Comparison of ENCODE assay signal across 9 cellular contexts in the genomic region with DNA sequence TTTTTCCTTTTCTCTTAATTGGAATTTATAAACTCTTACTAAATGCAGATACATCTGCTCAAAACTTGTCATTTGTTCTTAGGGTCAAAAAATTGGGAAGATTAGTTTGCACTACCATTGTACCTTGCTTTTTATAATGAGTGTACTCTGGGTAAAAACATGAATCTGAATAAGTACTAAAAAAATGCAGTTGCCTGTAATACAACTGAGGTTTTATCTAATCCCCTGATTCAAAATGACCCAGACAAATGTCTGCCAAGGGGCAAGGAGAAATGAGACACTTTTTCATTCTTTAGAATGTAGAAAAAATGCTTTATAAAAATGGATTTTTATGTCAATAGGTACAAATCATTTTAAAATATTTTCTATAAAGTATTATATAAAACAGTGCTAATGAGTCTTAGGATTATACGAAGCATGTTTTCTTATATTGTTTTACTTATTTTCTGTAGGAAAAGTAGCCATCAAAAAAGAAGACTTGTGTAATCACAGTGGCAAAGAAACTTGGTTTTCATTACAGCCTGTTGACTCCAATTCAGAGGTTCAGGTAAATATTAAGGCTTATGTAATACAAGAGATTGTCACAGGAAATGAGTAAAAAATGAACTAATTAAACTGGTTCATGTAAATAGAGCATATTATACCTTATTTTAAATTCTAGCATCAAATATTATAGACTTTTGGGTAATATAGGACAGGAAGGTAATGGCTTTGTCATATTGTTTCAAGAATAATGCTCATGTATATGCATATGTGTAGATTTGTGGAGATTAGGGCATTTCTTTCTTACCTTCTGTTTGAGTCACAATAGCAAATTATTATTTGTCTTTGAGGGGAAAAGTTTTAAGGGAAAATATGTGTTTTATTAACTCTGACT. TPM values are rescaled to one million over a fixed set of nuclear protein-coding genes. Genes with fewer than 3 reads are reported as not detected.
DNase-seq lines count a peak whose midpoint lies in the region; ATAC-seq and TF ChIP-seq lines count a peak whose summit lies in the region.
"Had no signal": no experiment of that assay in that cellular context is flagged by ENCODE, and none has a peak within 500 bp of the region (broad histone marks: within the 10 kb centered on the region; RNA-seq: fewer than 3 reads in every experiment).

No MANE protein-coding gene starts in this region.

- H3K27ac Mint-ChIP-seq in activated naive CD4-positive, alpha-beta T cell treated with anti-CD3 and anti-CD28 coated beads for 36 hours: peak overlapping the region; percentile 35
- H3K27ac Mint-ChIP-seq in activated naive CD8-positive, alpha-beta T cell treated with anti-CD3 and anti-CD28 coated beads for 36 hours: peak overlapping the region; percentile 88
- H3K27ac Mint-ChIP-seq in type B pancreatic cell: peak overlapping the region; percentile 52

- intact Hi-C loops in activated naive CD4-positive, alpha-beta T cell treated with anti-CD3 and anti-CD28 coated beads for 36 hours (cut with micrococcal nuclease): loop anchor here (1.0 kb wide), 3 partner anchors 13 to 30 kb away; no protein-coding TSS in a partner anchor
- intact Hi-C loops in lower lobe of right lung (cut with DNase I): no loop called here

- no peak for ATAC-seq in lower lobe of right lung
- no peak for ATAC-seq in HG02678 (IDR thresholded peaks at IDR 0.05; ENCODE audit: unreplicated experiment)

- no peaks in the 10 kb centered on the region for H3K27me3 Mint-ChIP-seq in activated naive CD4-positive, alpha-beta T cell treated with anti-CD3 and anti-CD28 coated beads for 36 hours (ENCODE audit: low read depth)
- H3K27me3 Mint-ChIP-seq in activated naive CD8-positive, alpha-beta T cell treated with anti-CD3 and anti-CD28 coated beads for 36 hours: no peaks in the 10 kb centered on the region
- no peaks in the 10 kb centered on the region for H3K27me3 Mint-ChIP-seq in type B pancreatic cell

- peak overlapping the region; percentile 51 for H3K27ac ChIP-seq in lower lobe of right lung

- peaks cover 15% of the 10 kb centered on the region for H3K36me3 Mint-ChIP-seq in activated naive CD4-positive, alpha-beta T cell treated with anti-CD3 and anti-CD28 coated beads for 36 hours (ENCODE audit: low read depth)
- peaks cover 42% of the 10 kb centered on the region for H3K36me3 Mint-ChIP-seq in activated naive CD8-positive, alpha-beta T cell treated with anti-CD3 and anti-CD28 coated beads for 36 hours
- peaks cover 6% of the 10 kb centered on the region for H3K36me3 Mint-ChIP-seq in type B pancreatic cell

- H3K4me3 ChIP-seq in lower lobe of right lung: no peak overlapping the region
- H3K4me3 ChIP-seq: dorsolateral prefrontal cortex had no signal

- no peak for DNase-seq in activated naive CD4-positive, alpha-beta T cell treated with anti-CD3 and anti-CD28 coated beads for 36 hours
- DNase-seq in activated naive CD4-positive, alpha-beta T cell treated with anti-CD3 and anti-CD28 coated beads, Interleukin-2, amount 50 U/mL, for 16 hours: no peak
- DNase-seq in activated naive CD8-positive, alpha-beta T cell treated with anti-CD3 and anti-CD28 coated beads for 36 hours: no peak
- DNase-seq in lower lobe of right lung (no peak), type B pancreatic cell (ENCODE audit: extremely low spot score, unreplicated experiment) (no peak), superior temporal gyrus (ENCODE audit: extremely low spot score) (no peak), hippocampal formation (lab: John Stamatoyannopoulos, UW) (no peak)
- DNase-seq: dorsolateral prefrontal cortex had no signal

- peaks cover 79% of the 10 kb centered on the region for H3K4me1 Mint-ChIP-seq in activated naive CD4-positive, alpha-beta T cell treated with anti-CD3 and anti-CD28 coated beads for 36 hours (ENCODE audit: low read depth)
- H3K4me1 Mint-ChIP-seq in activated naive CD8-positive, alpha-beta T cell treated with anti-CD3 and anti-CD28 coated beads for 36 hours: peaks cover 73% of the 10 kb centered on the region
- H3K4me1 Mint-ChIP-seq in type B pancreatic cell (ENCODE audit: unreplicated experiment): peaks cover 12% of the 10 kb centered on the region

- H3K4me1 ChIP-seq in lower lobe of right lung: peaks cover 39% of the 10 kb centered on the region

- H3K4me3 Mint-ChIP-seq in activated naive CD4-positive, alpha-beta T cell treated with anti-CD3 and anti-CD28 coated beads for 36 hours: no peak overlapping the region
- peak overlapping the region; percentile 32 for H3K4me3 Mint-ChIP-seq in activated naive CD8-positive, alpha-beta T cell treated with anti-CD3 and anti-CD28 coated beads for 36 hours
- H3K4me3 Mint-ChIP-seq in type B pancreatic cell: no peak overlapping the region

- no peaks in the 10 kb centered on the region for H3K9me3 Mint-ChIP-seq in activated naive CD4-positive, alpha-beta T cell treated with anti-CD3 and anti-CD28 coated beads for 36 hours
- no peaks in the 10 kb centered on the region for H3K9me3 Mint-ChIP-seq in activated naive CD8-positive, alpha-beta T cell treated with anti-CD3 and anti-CD28 coated beads for 36 hours
- H3K9me3 Mint-ChIP-seq in type B pancreatic cell: no peaks in the 10 kb centered on the region

- TF ChIP-seq CTCF in lower lobe of right lung (IDR thresholded peaks at IDR 0.05) (no peak), type B pancreatic cell (conservative IDR thresholded peaks at IDR 0.05) (no peak)

- peaks cover 2% of the 10 kb centered on the region for H3K36me3 ChIP-seq in lower lobe of right lung

- no peaks in the 10 kb centered on the region for H3K27me3 ChIP-seq in lower lobe of right lung (ENCODE audit: low read depth)
- H3K27me3 ChIP-seq: dorsolateral prefrontal cortex had no signal

- no peaks in the 10 kb centered on the region for H3K9me3 ChIP-seq in lower lobe of right lung

- CTCF ChIA-PET in activated naive CD4-positive, alpha-beta T cell treated with anti-CD3 and anti-CD28 coated beads for 36 hours (lab: Charles Lee): no interaction called here

RNA-seq across cellular contexts. Expression of a gene that starts 42.7 kb away (rescaled TPM):
- total RNA-seq in activated naive CD4-positive, alpha-beta T cell treated with anti-CD3 and anti-CD28 coated beads for 36 hours: 10 to 100 TPM; 24.0 to 27.5 TPM
- total RNA-seq in activated naive CD8-positive, alpha-beta T cell treated with anti-CD3 and anti-CD28 coated beads for 36 hours: 10 to 100 TPM; 36.1 to 40.2 TPM
- total RNA-seq in lower lobe of right lung: 21.5 TPM
- 14.3 and 20.3 TPM in 2 replicates for total RNA-seq in type B pancreatic cell (ENCODE audit: low replicate concordance)

Comparison
In these comparisons a context has a peak if more than half of its experiments do, and no peak if none do; other contexts are left out.
1. H3K27ac Mint-ChIP-seq: peak in every context shown above with its lines; median percentile 88 in activated naive CD8-positive, alpha-beta T cell treated with anti-CD3 and anti-CD28 coated beads for 36 hours; 52 in type B pancreatic cell; 35 in activated naive CD4-positive, alpha-beta T cell treated with anti-CD3 and anti-CD28 coated beads for 36 hours.